ENCODE assay signal across 12 cellular contexts in the genomic region with DNA sequence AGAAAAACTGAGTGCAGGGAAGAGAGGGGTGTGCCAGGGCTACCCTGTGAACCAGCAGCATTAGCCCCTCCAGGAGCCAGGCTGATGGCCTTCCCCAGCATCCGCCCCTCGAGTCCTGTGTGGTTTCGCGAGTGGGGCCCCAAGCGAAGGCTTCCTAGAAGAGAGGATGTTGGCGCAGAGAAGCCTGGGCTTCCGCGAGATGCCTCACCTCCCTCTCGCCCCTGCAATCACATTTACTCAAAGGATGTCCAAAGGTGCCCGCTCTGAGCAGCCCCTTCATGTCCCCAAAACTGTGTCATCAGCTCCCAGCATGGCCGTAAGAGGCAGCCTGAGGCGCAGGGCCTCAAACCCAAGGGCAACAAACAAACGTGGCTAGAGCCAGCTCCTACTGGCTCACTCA.
DNase-seq lines count a peak whose midpoint lies in the region; ATAC-seq and TF ChIP-seq lines count a peak whose summit lies in the region.
"Had no signal": no experiment of that assay in that cellular context is flagged by ENCODE, and none has a peak within 500 bp of the region (broad histone marks: within the 10 kb centered on the region; RNA-seq: fewer than 3 reads in every experiment).

No MANE protein-coding gene starts in this region.

- H3K36me3 ChIP-seq in lower lobe of right lung (no peaks in the 10 kb centered on the region), MG63 (no peaks in the 10 kb centered on the region)

- peak overlapping the region; percentile 71 for H3K4me3 Mint-ChIP-seq in T-helper 1 cell treated with Interleukin-12 subunit alpha and Interleukin-12 subunit beta and Interleukin-4 antibody, amounts not matched to agents 30 μg/mL and 1 μg/mL, for 36 hours
- peak overlapping the region; percentile 87 to 91 for H3K4me3 Mint-ChIP-seq in activated T-cell treated with anti-CD3 and anti-CD28 coated beads, Interleukin-2, amount 50 U/mL, for 72 hours

- H3K27me3 ChIP-seq in lower lobe of right lung (ENCODE audit: low read depth) = no peaks in the 10 kb centered on the region
- no peaks in the 10 kb centered on the region for H3K27me3 ChIP-seq in MG63
- H3K27me3 ChIP-seq: testis had no signal

- intact Hi-C loops in lower lobe of right lung (cut with DNase I) = no loop called here

- peak overlapping the region; percentile 94 for H3K27ac Mint-ChIP-seq in T-helper 1 cell treated with Interleukin-12 subunit alpha and Interleukin-12 subunit beta and Interleukin-4 antibody, amounts not matched to agents 30 μg/mL and 1 μg/mL, for 36 hours
- H3K27ac Mint-ChIP-seq in activated T-cell treated with anti-CD3 and anti-CD28 coated beads, Interleukin-2, amount 50 U/mL, for 72 hours = peak overlapping the region; percentile 99

- H3K27me3 Mint-ChIP-seq in T-helper 1 cell treated with Interleukin-12 subunit alpha and Interleukin-12 subunit beta and Interleukin-4 antibody, amounts not matched to agents 30 μg/mL and 1 μg/mL, for 36 hours (ENCODE audit: low read depth) = no peaks in the 10 kb centered on the region
- no peaks in the 10 kb centered on the region for H3K27me3 Mint-ChIP-seq in activated T-cell treated with anti-CD3 and anti-CD28 coated beads, Interleukin-2, amount 50 U/mL, for 72 hours (ENCODE audit: low read depth)

- ATAC-seq in activated T-cell treated with anti-CD3 and anti-CD28 coated beads, Interleukin-2, amount 50 U/mL, for 72 hours (replicated peaks in 1 of 2) = peak; percentile 74 to 82
- ATAC-seq in lower lobe of right lung (peak; percentile 6 to 8), HG02763 (IDR thresholded peaks at IDR 0.05; ENCODE audit: unreplicated experiment) (no peak)

- H3K9me3 ChIP-seq in lower lobe of right lung (no peaks in the 10 kb centered on the region), MG63 (no peaks in the 10 kb centered on the region)
- H3K9me3 ChIP-seq: testis had no signal

- no peak for TF ChIP-seq CTCF in lower lobe of right lung (IDR thresholded peaks at IDR 0.05)

- H3K4me3 ChIP-seq in lower lobe of right lung (no peak overlapping the region), MG63 (no peak overlapping the region)
- H3K4me3 ChIP-seq: testis had no signal

- no peak overlapping the region for H3K27ac ChIP-seq in lower lobe of right lung
- H3K27ac ChIP-seq: testis had no signal

- peaks cover 3% of the 10 kb centered on the region for H3K9me3 Mint-ChIP-seq in T-helper 1 cell treated with Interleukin-12 subunit alpha and Interleukin-12 subunit beta and Interleukin-4 antibody, amounts not matched to agents 30 μg/mL and 1 μg/mL, for 36 hours
- no peaks in the 10 kb centered on the region for H3K9me3 Mint-ChIP-seq in activated T-cell treated with anti-CD3 and anti-CD28 coated beads, Interleukin-2, amount 50 U/mL, for 72 hours

- peaks cover 44% of the 10 kb centered on the region for H3K4me1 ChIP-seq in lower lobe of right lung
- H3K4me1 ChIP-seq: testis had no signal

- peak; percentile 65 to 70 for DNase-seq in activated T-cell treated with anti-CD3 and anti-CD28 coated beads, Interleukin-2, amount 50 U/mL, for 72 hours
- no peak for DNase-seq in lower lobe of right lung
- DNase-seq in stimulated activated CD8-positive, alpha-beta memory T cell treated with anti-CD3 and anti-CD28 coated beads, Interleukin-7, amount 100 ng/mL, for 24 hours (ENCODE audit: low read depth) = peak; percentile 17
- no peak for DNase-seq in MG63
- DNase-seq in hypothalamus (lab: John Stamatoyannopoulos, UW) = no peak
- no peak for DNase-seq in cerebellar cortex (ENCODE audit: low spot score)
- DNase-seq: cortex of kidney, DMS153, NCI-H524 treated with DMSO at 0.1 percent for 48 hours, testis had no signal

- peaks cover 58% of the 10 kb centered on the region for H3K36me3 Mint-ChIP-seq in T-helper 1 cell treated with Interleukin-12 subunit alpha and Interleukin-12 subunit beta and Interleukin-4 antibody, amounts not matched to agents 30 μg/mL and 1 μg/mL, for 36 hours (ENCODE audit: low read depth)
- peaks cover 10 to 28% of the 10 kb centered on the region in 2 donors for H3K36me3 Mint-ChIP-seq in activated T-cell treated with anti-CD3 and anti-CD28 coated beads, Interleukin-2, amount 50 U/mL, for 72 hours (ENCODE audit: insufficient read depth in 2 of 2)

- H3K4me1 Mint-ChIP-seq in T-helper 1 cell treated with Interleukin-12 subunit alpha and Interleukin-12 subunit beta and Interleukin-4 antibody, amounts not matched to agents 30 μg/mL and 1 μg/mL, for 36 hours (ENCODE audit: low read depth) = peaks cover 83% of the 10 kb centered on the region
- peaks cover 77% of the 10 kb centered on the region for H3K4me1 Mint-ChIP-seq in activated T-cell treated with anti-CD3 and anti-CD28 coated beads, Interleukin-2, amount 50 U/mL, for 72 hours (ENCODE audit: low read depth)

Comparison
In these comparisons a context has a peak if more than half of its experiments do, and no peak if none do; other contexts are left out.
1. DNase-seq: peak in activated T-cell treated with anti-CD3 and anti-CD28 coated beads, Interleukin-2, amount 50 U/mL, for 72 hours (2 of 2) and stimulated activated CD8-positive, alpha-beta memory T cell treated with anti-CD3 and anti-CD28 coated beads, Interleukin-7, amount 100 ng/mL, for 24 hours (single experiment); none in lower lobe of right lung (single experiment), MG63 (single experiment), hypothalamus (0 of 51) and cerebellar cortex (single experiment).